ENCODE assay signal across 8 cellular contexts in the genomic region with DNA sequence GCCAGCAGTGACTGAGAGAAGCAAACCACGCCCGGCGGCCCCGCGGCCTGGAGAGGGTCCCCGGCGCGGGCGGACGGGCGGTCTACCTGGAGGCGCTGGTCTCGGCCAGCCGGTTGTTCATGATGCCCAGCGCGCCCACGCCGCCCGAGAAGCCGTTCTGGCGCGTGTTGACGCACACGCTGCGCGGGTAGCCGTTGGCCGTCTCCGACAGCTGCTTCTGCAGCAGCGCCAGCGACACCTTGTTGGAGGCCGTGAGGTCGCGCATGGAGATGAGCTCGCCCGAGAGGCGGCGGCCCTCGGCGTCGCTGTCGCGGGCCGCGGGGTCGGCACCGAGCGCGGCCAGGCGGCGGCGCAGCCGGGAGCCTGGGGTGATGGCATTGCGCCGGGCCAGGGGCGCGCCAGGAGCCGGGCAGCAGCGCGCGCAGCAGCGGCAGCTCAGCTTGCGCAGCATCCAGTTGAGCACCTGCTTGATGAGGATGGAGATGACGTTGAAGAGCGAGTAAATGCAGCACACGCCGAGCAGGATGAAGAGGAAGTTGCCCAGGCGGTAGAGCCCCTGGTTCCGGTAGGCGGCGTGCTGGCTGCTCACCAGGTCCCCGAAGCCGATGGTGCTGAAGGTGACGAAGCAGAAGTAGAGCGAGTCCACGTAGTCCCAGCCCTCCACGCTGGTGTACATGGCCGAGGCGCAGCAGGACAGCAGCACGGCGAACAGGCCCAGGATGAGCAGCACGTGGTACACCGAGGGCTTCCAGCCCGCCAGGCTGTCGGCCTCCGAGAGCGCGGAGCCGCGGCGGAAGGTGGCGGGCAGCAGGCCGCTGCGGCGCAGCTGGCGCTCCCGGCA. TPM values are rescaled to one million over a fixed set of nuclear protein-coding genes. Genes with fewer than 3 reads are reported as not detected.
DNase-seq lines count a peak whose midpoint lies in the region; ATAC-seq and TF ChIP-seq lines count a peak whose summit lies in the region.

No MANE protein-coding gene starts in this region.

- peak; percentile 81 for ATAC-seq in GM21528 (IDR thresholded peaks at IDR 0.05; ENCODE audit: low FRiP score, unreplicated experiment)
- peak; percentile 54 for ATAC-seq in sciatic nerve

- no peaks in the 10 kb centered on the region for H4K20me1 ChIP-seq in KMS-11 (ENCODE audit: insufficient read depth)

- DNase-seq in DMS53 treated with DMSO at 0.1 percent for 48 hours (lab: John Stamatoyannopoulos, UW; ENCODE audit: unreplicated experiment), result peak; percentile 78
- peak; percentile 74 for DNase-seq in SIG-M5 (lab: John Stamatoyannopoulos, UW)
- peak; percentile 17 to 53 (median 41) for DNase-seq in activated naive CD4-positive, alpha-beta T cell (lab: John Stamatoyannopoulos, UW)
- DNase-seq in glomerular visceral epithelial cell (ENCODE audit: extremely low spot score), result peak; percentile 39
- DNase-seq in sciatic nerve (ENCODE audit: low spot score), result peak; percentile 65
- DNase-seq in HEK293T (ENCODE audit: extremely low spot score), result no peak

- H3K9ac ChIP-seq in KMS-11, result peak overlapping the region; percentile 90

- peak overlapping the region; percentile 17 for H3K4me3 ChIP-seq in KMS-11 (IDR thresholded peaks at IDR 0.05; ENCODE audit: insufficient read depth, low read depth, low read length)

- POLR2A ChIA-PET in HEK293T (lab: Yijun Ruan, JAX), result no interaction called here

- H3K27me3 ChIP-seq in KMS-11 (ENCODE audit: insufficient read depth, low read depth), result no peaks in the 10 kb centered on the region

- H2AFZ ChIP-seq in KMS-11 (ENCODE audit: low read depth), result peak overlapping the region; percentile 91

- no peaks in the 10 kb centered on the region for H3K36me3 ChIP-seq in KMS-11 (ENCODE audit: insufficient read depth)

- CTCF ChIA-PET in HEK293T (lab: Yijun Ruan, JAX), result no interaction called here

- H3K27ac ChIP-seq in KMS-11, result peak overlapping the region; percentile 97

- H3K79me2 ChIP-seq in KMS-11 (ENCODE audit: insufficient read depth, low read depth), result peaks cover 6% of the 10 kb centered on the region; the same call in 1 of the 2 replicates

- TF ChIP-seq CTCF in KMS-11 (conservative IDR thresholded peaks at IDR 0.05; ENCODE audit: low read depth, low read length), result peak; percentile 37

- H3K4me1 ChIP-seq in KMS-11 (ENCODE audit: low read depth, poor library complexity, severe bottlenecking), result peaks cover 71% of the 10 kb centered on the region

- intact Hi-C loops in sciatic nerve (cut with DNase I), result no loop called here

- peak overlapping the region; percentile 94 for H3K4me2 ChIP-seq in KMS-11

TF ChIP-seq in HEK293T, 16 proteins besides CTCF, POLR2A, EP300 and RAD21:
- TF ChIP-seq BHLHE40 (IDR thresholded peaks at IDR 0.05; ENCODE audit: borderline replicate concordance), result no peak
- TF ChIP-seq NFRKB (IDR thresholded peaks at IDR 0.05), result no peak
- no peak for TF ChIP-seq CTBP1 (IDR thresholded peaks at IDR 0.05; ENCODE audit: borderline replicate concordance)
- TF ChIP-seq ARNT (IDR thresholded peaks at IDR 0.05), result no peak
- no peak for TF ChIP-seq FOXM1 (IDR thresholded peaks at IDR 0.05; ENCODE audit: borderline replicate concordance)
- TF ChIP-seq TARDBP (IDR thresholded peaks at IDR 0.05), result no peak
TF ChIP-seq in HEK293T: peak in this region for 0.

RNA-seq across cellular contexts. Expression of a gene that starts 49.7 kb away (rescaled TPM):
- 75.4 TPM for total RNA-seq in sciatic nerve
